In the genomic region with DNA sequence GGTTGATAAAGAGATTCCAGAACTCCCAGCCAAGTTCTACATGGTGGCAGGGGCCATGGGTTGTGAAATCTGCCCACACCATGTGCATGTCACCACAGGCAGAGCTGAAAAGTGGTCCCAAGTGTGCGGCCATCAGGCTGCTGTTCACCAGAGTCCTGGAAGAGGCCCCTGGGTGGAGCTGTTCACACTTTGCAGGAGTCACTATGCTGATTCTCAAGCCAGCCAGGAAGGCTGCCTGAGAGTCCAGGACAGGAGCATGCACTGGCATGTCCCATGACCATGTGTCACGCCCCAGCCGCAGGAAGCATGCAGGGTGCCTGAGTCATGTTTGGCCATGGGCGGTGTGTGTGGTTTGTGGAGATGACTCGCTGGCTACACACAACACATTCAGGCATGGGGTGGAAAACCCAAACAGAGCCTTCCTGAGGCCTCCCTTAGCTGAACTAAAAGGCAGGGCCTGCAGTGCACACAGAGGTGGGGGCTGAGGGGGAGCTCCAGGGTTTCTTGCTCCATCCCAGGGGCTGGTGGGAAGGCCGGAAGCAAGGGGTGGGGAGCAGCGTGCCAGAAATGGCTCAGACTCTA, we compare ENCODE assay signal across 8 cellular contexts. TPM values are rescaled to one million over a fixed set of nuclear protein-coding genes. Genes with fewer than 3 reads are reported as not detected.
DNase-seq lines count a peak whose midpoint lies in the region; ATAC-seq, FAIRE-seq and TF ChIP-seq lines count a peak whose summit lies in the region.

No MANE protein-coding gene starts in this region.

- H3K27ac ChIP-seq in astrocyte (ENCODE audit: low read depth, low read length) = peak overlapping the region; percentile 83

- H3K4me3 Mint-ChIP-seq in astrocyte (ENCODE audit: unreplicated experiment) = peak overlapping the region; percentile 40

- H4K20me1 ChIP-seq in astrocyte (ENCODE audit: insufficient read depth, low read length) = peaks cover 3% of the 10 kb centered on the region

- FAIRE-seq in astrocyte (lab: Jason Lieb, UNC) = peak; percentile 100

- H3K79me2 ChIP-seq in astrocyte (ENCODE audit: insufficient read depth, low read length) = no peaks in the 10 kb centered on the region

- peak overlapping the region; percentile 65 for H3K9ac ChIP-seq in astrocyte (ENCODE audit: low read length)

- H3K9me3 Mint-ChIP-seq in astrocyte (ENCODE audit: unreplicated experiment) = no peaks in the 10 kb centered on the region

- peak; percentile 68 for ATAC-seq in HG03520 (IDR thresholded peaks at IDR 0.05; ENCODE audit: unreplicated experiment)

- DNase-seq in NCI-H526 (lab: John Stamatoyannopoulos, UW) (peak; percentile 32 to 65), NCI-H526 treated with DMSO at 0.1 percent for 48 hours (lab: John Stamatoyannopoulos, UW) (no peak), T-helper 22 cell (ENCODE audit: low read depth) (peak; percentile 37), astrocyte (ENCODE audit: low read depth) (peak; percentile 99), kidney epithelial cell (ENCODE audit: low read depth) (peak; percentile 99), NCI-H1694 treated with DMSO at 0.1 percent for 48 hours (lab: John Stamatoyannopoulos, UW) (no peak)
- DNase-seq in stimulated activated CD4-positive, alpha-beta T cell treated with anti-CD3 and anti-CD28 coated beads, Interleukin-4, amount 100 ng/mL, for 1 hour = peak; percentile 72

- H3K36me3 ChIP-seq in astrocyte (ENCODE audit: insufficient read depth, low read length) (no peaks in the 10 kb centered on the region), kidney epithelial cell (ENCODE audit: control insufficient read depth, insufficient read depth, low read length) (no peaks in the 10 kb centered on the region)

- peak overlapping the region; percentile 61 for H3K4me2 ChIP-seq in astrocyte (ENCODE audit: low read length)

- TF ChIP-seq CTCF in astrocyte (IDR thresholded peaks at IDR 0.05; ENCODE audit: insufficient read depth, low read depth, low read length) = peak; percentile 42
- peak; percentile 54 for TF ChIP-seq CTCF in kidney epithelial cell (IDR thresholded peaks at IDR 0.05; ENCODE audit: insufficient read depth, low read length, poor library complexity, severe bottlenecking)

- H3K4me1 Mint-ChIP-seq in astrocyte (ENCODE audit: low read depth, unreplicated experiment) = peaks cover 31% of the 10 kb centered on the region

- peak overlapping the region; percentile 98 for H3K27ac Mint-ChIP-seq in astrocyte (ENCODE audit: unreplicated experiment)

- no peaks in the 10 kb centered on the region for H3K9me3 ChIP-seq in astrocyte (ENCODE audit: insufficient read depth, low read depth, low read length)

- H3K36me3 Mint-ChIP-seq in astrocyte (ENCODE audit: low read depth, unreplicated experiment) = peaks cover 4% of the 10 kb centered on the region

- no peaks in the 10 kb centered on the region for H3K27me3 Mint-ChIP-seq in astrocyte (ENCODE audit: low read depth, unreplicated experiment)

- peak overlapping the region; percentile 11 for H2AFZ ChIP-seq in astrocyte (ENCODE audit: low read depth, low read length)

- peaks cover 45% of the 10 kb centered on the region for H3K4me1 ChIP-seq in astrocyte (ENCODE audit: insufficient read depth, low read length)

- H3K4me3 ChIP-seq in astrocyte (ENCODE audit: insufficient read depth, low read depth, low read length) (no peak overlapping the region), kidney epithelial cell (ENCODE audit: low read depth, low read length) (no peak overlapping the region)

- H3K27me3 ChIP-seq in astrocyte (ENCODE audit: insufficient read depth, low read length) (no peaks in the 10 kb centered on the region), kidney epithelial cell (ENCODE audit: control insufficient read depth, insufficient read depth, low read length) (no peaks in the 10 kb centered on the region)

RNA-seq across cellular contexts. Expression of a gene that starts 19.5 kb away (rescaled TPM):
- total RNA-seq in astrocyte (11.6 and 12.9 TPM in 2 replicates), kidney epithelial cell (10.6 and 12.3 TPM in 2 replicates)

RNA-seq across cellular contexts. Expression of a gene that starts 28.3 kb away (rescaled TPM):
- total RNA-seq in astrocyte (13.3 and 16.1 TPM in 2 replicates), kidney epithelial cell (13.0 and 14.9 TPM in 2 replicates)

RNA-seq across cellular contexts. Expression of a gene that starts 33.7 kb away (rescaled TPM):
- total RNA-seq in astrocyte (121 and 122 TPM in 2 replicates), kidney epithelial cell (250 and 289 TPM in 2 replicates)

RNA-seq across cellular contexts. Expression of a gene that starts 50.9 kb away (rescaled TPM):
- total RNA-seq in astrocyte (27.1 and 31.4 TPM in 2 replicates), kidney epithelial cell (81.5 and 83.9 TPM in 2 replicates)

Comparison
In these comparisons a context has a peak if more than half of its experiments do, and no peak if none do; other contexts are left out.
1. DNase-seq: peak in NCI-H526 (2 of 2), T-helper 22 cell (single experiment), astrocyte (single experiment), kidney epithelial cell (single experiment) and stimulated activated CD4-positive, alpha-beta T cell treated with anti-CD3 and anti-CD28 coated beads, Interleukin-4, amount 100 ng/mL, for 1 hour (single experiment); none in NCI-H526 treated with DMSO at 0.1 percent for 48 hours (single experiment) and NCI-H1694 treated with DMSO at 0.1 percent for 48 hours (single experiment).